Comparison of ENCODE assay signal across 8 cellular contexts in the genomic region with DNA sequence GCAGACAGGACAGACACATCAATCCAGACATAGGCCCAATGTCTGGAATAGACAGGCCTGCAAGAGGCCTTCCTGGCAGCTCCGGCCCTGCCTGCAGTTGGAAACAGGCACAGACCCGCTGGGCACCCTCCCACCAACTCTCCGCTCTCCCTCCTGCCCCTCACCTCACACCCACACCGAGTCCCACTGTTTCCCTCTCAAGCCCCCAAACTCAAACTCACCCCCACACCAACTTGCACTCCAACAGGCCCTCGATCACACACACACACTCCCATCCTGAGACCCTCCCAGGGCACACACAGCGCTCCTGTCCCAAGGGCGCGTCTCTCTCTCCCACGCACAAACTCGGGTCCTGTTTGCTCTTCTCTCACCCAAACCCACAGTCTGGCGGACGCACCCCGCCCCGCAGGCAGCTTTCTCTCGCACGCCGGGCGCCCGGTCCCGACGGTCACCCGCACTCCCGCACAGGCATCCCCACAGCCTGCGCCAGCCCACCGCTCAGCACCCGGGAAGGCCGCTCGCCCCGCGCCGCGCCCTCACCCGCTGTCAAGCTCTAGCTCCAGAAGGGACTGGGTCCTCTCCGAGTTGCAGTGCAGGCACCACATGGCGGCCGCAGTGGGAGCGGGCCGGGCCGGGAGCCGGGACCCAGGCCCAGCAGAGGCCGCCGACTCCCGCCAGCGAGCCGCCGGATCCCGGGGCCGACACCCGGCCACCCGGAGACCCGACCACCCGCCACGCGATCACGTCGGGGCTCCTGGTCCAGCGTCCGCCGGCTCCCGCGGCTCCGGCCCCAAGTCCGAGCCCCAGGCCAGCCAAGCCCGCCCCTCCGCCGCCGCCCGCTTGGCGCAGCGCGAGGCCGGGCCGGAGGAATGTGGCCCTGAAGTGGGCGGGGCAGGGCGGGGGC.
DNase-seq lines count a peak whose midpoint lies in the region; ATAC-seq and TF ChIP-seq lines count a peak whose summit lies in the region.

No MANE protein-coding gene starts in this region.

- no peaks in the 10 kb centered on the region for H3K36me3 ChIP-seq in effector memory CD4-positive, alpha-beta T cell (ENCODE audit: control insufficient read depth, insufficient read depth, low read length)
- no peaks in the 10 kb centered on the region for H3K36me3 ChIP-seq in muscle layer of colon (ENCODE audit: insufficient read depth, low read length)
- no peaks in the 10 kb centered on the region for H3K36me3 ChIP-seq in aorta (ENCODE audit: control insufficient read depth in 1 of 2, insufficient read depth in 2 of 2, low read length in 1 of 2)

- POLR2A ChIA-PET in RWPE1 (lab: Yijun Ruan, JAX; ENCODE audit: low non-redundant PET), result no interaction called here

- intact Hi-C loops in aorta (cut with DNase I), result loop anchor here in 1 of 2 donors (5.0 kb wide), 1 partner anchor 35 kb away; no protein-coding TSS in a partner anchor

- no peak for TF ChIP-seq CTCF in GM12864 (IDR thresholded peaks at IDR 0.05; ENCODE audit: low read depth, low read length, missing control alignments)
- TF ChIP-seq CTCF in RWPE1 (conservative IDR thresholded peaks at IDR 0.05; ENCODE audit: low read depth), result no peak

- H3K27ac ChIP-seq in RWPE1 (peak overlapping the region; percentile 40), muscle layer of colon (ENCODE audit: low read depth, low read length) (peak overlapping the region; percentile 54), aorta (ENCODE audit: low read depth in 1 of 2, low read length in 2 of 2) (peak overlapping the region; percentile 62 to 81)
- H3K27ac ChIP-seq in effector memory CD4-positive, alpha-beta T cell (ENCODE audit: insufficient read depth, low read length, poor library complexity, severe bottlenecking), result no peak overlapping the region

- peak overlapping the region; percentile 58 for H3K9ac ChIP-seq in muscle layer of colon (ENCODE audit: low read length)

- peaks cover 44% of the 10 kb centered on the region for H3K4me1 ChIP-seq in effector memory CD4-positive, alpha-beta T cell (ENCODE audit: control insufficient read depth, insufficient read depth, low read length, poor library complexity, severe bottlenecking)
- H3K4me1 ChIP-seq in muscle layer of colon (ENCODE audit: insufficient read depth, low read length), result peaks cover 61% of the 10 kb centered on the region
- H3K4me1 ChIP-seq in aorta (ENCODE audit: control insufficient read depth in 1 of 2, insufficient read depth in 2 of 2, low read length in 2 of 2), result peaks cover 3 to 11% of the 10 kb centered on the region in 2 donors

- CTCF ChIA-PET in RWPE1 (lab: Yijun Ruan, JAX), result no interaction called here

- ATAC-seq in HG02571 (IDR thresholded peaks at IDR 0.05; ENCODE audit: unreplicated experiment), result peak; percentile 4
- peak; percentile 12 for ATAC-seq in aorta (ENCODE audit: low FRiP score)

- H3K27me3 ChIP-seq in effector memory CD4-positive, alpha-beta T cell (replicated peaks; ENCODE audit: control insufficient read depth, insufficient read depth, low read length, poor library complexity, severe bottlenecking), result no peaks in the 10 kb centered on the region
- H3K27me3 ChIP-seq in muscle layer of colon (ENCODE audit: control insufficient read depth in 1 of 2, insufficient read depth in 2 of 2, low read length in 2 of 2), result no peaks in the 10 kb centered on the region
- no peaks in the 10 kb centered on the region for H3K27me3 ChIP-seq in aorta (ENCODE audit: control insufficient read depth in 1 of 2, insufficient read depth in 2 of 2, low read length in 1 of 2)

- H3K9me3 ChIP-seq in effector memory CD4-positive, alpha-beta T cell (ENCODE audit: control insufficient read depth, low read length), result no peaks in the 10 kb centered on the region
- no peaks in the 10 kb centered on the region for H3K9me3 ChIP-seq in muscle layer of colon (ENCODE audit: low read length)
- no peaks in the 10 kb centered on the region for H3K9me3 ChIP-seq in aorta (ENCODE audit: control insufficient read depth, low read length)

- peak overlapping the region; percentile 39 for H3K4me3 ChIP-seq in GM12864 (ENCODE audit: low read depth, low read length)
- peak overlapping the region; percentile 44 for H3K4me3 ChIP-seq in effector memory CD4-positive, alpha-beta T cell (ENCODE audit: insufficient read depth, low read depth, low read length, poor library complexity, severe bottlenecking)
- H3K4me3 ChIP-seq in muscle layer of colon (ENCODE audit: low read depth in 1 of 2, low read length in 2 of 2), result peak overlapping the region; percentile 75 to 84
- peak overlapping the region; percentile 90 to 97 for H3K4me3 ChIP-seq in aorta (ENCODE audit: low read length in 2 of 2)

- 1% methylated on average over 60 to 75 of the region's 75 CpGs for WGBS in aorta, 2 donors

- DNase-seq in GM12864 (ENCODE audit: low read depth), result no peak
- DNase-seq in RWPE1 (ENCODE audit: low spot score), result peak; percentile 23
- no peak for DNase-seq in effector memory CD4-positive, alpha-beta T cell
- peak in 1 of 2 donors; percentile 84 for DNase-seq in aorta
- no peak for DNase-seq in globus pallidus (ENCODE audit: low spot score)
- DNase-seq in hippocampal formation (lab: John Stamatoyannopoulos, UW), result no peak

Comparison
In these comparisons a context has a peak if more than half of its experiments do, and no peak if none do; other contexts are left out.
1. H3K4me3 ChIP-seq: peak in every context shown above with its lines; median percentile 94 in aorta; 80 in muscle layer of colon; 44 in effector memory CD4-positive, alpha-beta T cell; 39 in GM12864.